ENCODE assay signal across 19 cellular contexts in genomic region chr1:167698313-167698712, GRCh38. TPM values are rescaled to one million over a fixed set of nuclear protein-coding genes. Genes with fewer than 3 reads are reported as not detected.
A peak's percentile ranks its signal among the peaks of the same experiment; 100 is the strongest.
DNase-seq lines count a peak whose midpoint lies in the region; ATAC-seq and TF ChIP-seq lines count a peak whose summit lies in the region.
"Had no signal": no experiment of that assay in that cellular context is flagged by ENCODE, and none has a peak within 500 bp of the region (broad histone marks: within the 10 kb centered on the region; RNA-seq: fewer than 3 reads in every experiment).

No MANE protein-coding gene starts in this region.

- H3K9me3 ChIP-seq in heart left ventricle (no peaks in the 10 kb centered on the region), spleen (no peaks in the 10 kb centered on the region)
- H3K9me3 ChIP-seq: BLaER1, esophagus muscularis mucosa, gastroesophageal sphincter, suprapubic skin had no signal

- no peaks in the 10 kb centered on the region for H3K27me3 ChIP-seq in heart left ventricle
- no peaks in the 10 kb centered on the region for H3K27me3 ChIP-seq in spleen (replicated peaks in 1 of 7)
- H3K27me3 ChIP-seq: esophagus muscularis mucosa, gastroesophageal sphincter, suprapubic skin had no signal

- ATAC-seq in heart left ventricle = no peak
- ATAC-seq in left cardiac atrium = no peak
- no peak for ATAC-seq in T-cell (replicated peaks in 1 of 4)
- ATAC-seq in stimulated activated naive B cell treated with anti-CD40 and anti-IgM and Interleukin-4, amounts not matched to agents 10 μg/mL and 1 μg/mL and 100 μg/mL, for 72 hours (replicated peaks) = no peak
- no peak for ATAC-seq in activated CD8-positive, alpha-beta T cell treated with anti-CD3 and anti-CD28 coated beads, Interleukin-2, amount 10 ng/mL, durations not matched to agents 7 days and 5 days
- ATAC-seq: activated CD4-positive, alpha-beta T cell treated with anti-CD3 and anti-CD28 coated beads for 36 hours had no signal

- H3K27ac ChIP-seq in heart left ventricle (peak overlapping the region in 8 of 12 donors; percentile 58 to 87 (median 78)), spleen (peak overlapping the region in 1 of 8 donors; percentile 50)
- H3K27ac ChIP-seq: BLaER1, esophagus muscularis mucosa, gastroesophageal sphincter, suprapubic skin had no signal

- H3K36me3 Mint-ChIP-seq in T-cell (peaks cover 66% of the 10 kb centered on the region), immature natural killer cell (peaks cover 32 to 69% (median 51%) of the 10 kb centered on the region in 3 donors)
- H3K36me3 Mint-ChIP-seq in stimulated activated naive B cell treated with anti-CD40 and anti-IgM and Interleukin-4, amounts not matched to agents 10 μg/mL and 1 μg/mL and 100 μg/mL, for 72 hours = peaks cover 63 to 82% of the 10 kb centered on the region in 2 donors
- H3K36me3 Mint-ChIP-seq in activated CD8-positive, alpha-beta T cell treated with anti-CD3 and anti-CD28 coated beads, Interleukin-2, amount 10 ng/mL, durations not matched to agents 7 days and 5 days (ENCODE audit: low read depth) = peaks cover 79% of the 10 kb centered on the region
- H3K36me3 Mint-ChIP-seq: brain had no signal

- H3K4me1 ChIP-seq in heart left ventricle = peaks cover 6 to 43% (median 19%) of the 10 kb centered on the region in 12 donors
- H3K4me1 ChIP-seq in spleen = peaks cover 0 to 51% (median 2%) of the 10 kb centered on the region in 6 donors
- H3K4me1 ChIP-seq: BLaER1 had no signal

- H3K27me3 Mint-ChIP-seq in T-cell (no peaks in the 10 kb centered on the region), immature natural killer cell (ENCODE audit: low read depth in 3 of 3) (peaks cover under 1 to 7% (median 2%) of the 10 kb centered on the region in 3 donors)
- no peaks in the 10 kb centered on the region for H3K27me3 Mint-ChIP-seq in stimulated activated naive B cell treated with anti-CD40 and anti-IgM and Interleukin-4, amounts not matched to agents 10 μg/mL and 1 μg/mL and 100 μg/mL, for 72 hours
- H3K27me3 Mint-ChIP-seq in activated CD8-positive, alpha-beta T cell treated with anti-CD3 and anti-CD28 coated beads, Interleukin-2, amount 10 ng/mL, durations not matched to agents 7 days and 5 days (ENCODE audit: low read depth) = no peaks in the 10 kb centered on the region
- H3K27me3 Mint-ChIP-seq: activated CD4-positive, alpha-beta T cell treated with anti-CD3 and anti-CD28 coated beads for 36 hours had no signal

- H3K36me3 ChIP-seq in heart left ventricle (peaks cover 0 to 99% (median 74%) of the 10 kb centered on the region in 9 donors), spleen (peaks cover 0 to 100% (median 92%) of the 10 kb centered on the region in 6 donors)

- TF ChIP-seq CTCF in heart left ventricle (IDR thresholded peaks at IDR 0.05) (no peak), GM13977 (IDR thresholded peaks at IDR 0.05; ENCODE audit: extremely low read depth, insufficient read depth, missing control alignments) (no peak), spleen (IDR thresholded peaks at IDR 0.05 in 8 of 11, conservative IDR thresholded peaks at IDR 0.05 in 3 of 11) (no peak)

- H3K4me3 Mint-ChIP-seq in T-cell (no peak overlapping the region), immature natural killer cell (no peak overlapping the region)
- H3K4me3 Mint-ChIP-seq in stimulated activated naive B cell treated with anti-CD40 and anti-IgM and Interleukin-4, amounts not matched to agents 10 μg/mL and 1 μg/mL and 100 μg/mL, for 72 hours = no peak overlapping the region
- H3K4me3 Mint-ChIP-seq in activated CD8-positive, alpha-beta T cell treated with anti-CD3 and anti-CD28 coated beads, Interleukin-2, amount 10 ng/mL, durations not matched to agents 7 days and 5 days = no peak overlapping the region
- H3K4me3 Mint-ChIP-seq: activated CD4-positive, alpha-beta T cell treated with anti-CD3 and anti-CD28 coated beads for 36 hours had no signal

- 79 to 84% (median 83%) methylated on average over 4 of the region's 4 CpGs for WGBS in heart left ventricle, 4 donors
- 89 to 97% (median 91%) methylated on average over 4 of the region's 4 CpGs for WGBS in spleen, 5 donors

- POLR2A ChIA-PET in T-cell (lab: Charles Lee) = interaction anchor here (0.6 to 0.7 kb wide), 4 partner anchors 49 to 525 kb away, joined by 3 to 8 read pairs (median 6); no protein-coding TSS in a partner anchor
- POLR2A ChIA-PET in activated CD8-positive, alpha-beta T cell treated with anti-CD3 and anti-CD28 coated beads, Interleukin-2, amount 10 ng/mL, durations not matched to agents 7 days and 5 days (lab: Charles Lee) = interaction anchor here (0.7 kb wide), 1 partner anchor 53 kb away, joined by 3 read pairs; no protein-coding TSS in a partner anchor

- DNase-seq in heart left ventricle (no peak), left cardiac atrium (no peak), T-cell (no peak), immature natural killer cell (no peak), GM13977 (ENCODE audit: low spot score) (no peak), spleen (no peak)
- DNase-seq in stimulated activated naive B cell treated with anti-CD40 and anti-IgM and Interleukin-4, amounts not matched to agents 10 μg/mL and 1 μg/mL and 100 μg/mL, for 72 hours = no peak
- DNase-seq in activated CD8-positive, alpha-beta T cell treated with anti-CD3 and anti-CD28 coated beads, Interleukin-2, amount 10 ng/mL, durations not matched to agents 7 days and 5 days = no peak
- DNase-seq: activated CD4-positive, alpha-beta T cell treated with anti-CD3 and anti-CD28 coated beads for 36 hours; effector memory CD4-positive, alpha-beta T cell; H7; KG1; kidney glomerular epithelial cell had no signal

- H3K4me1 Mint-ChIP-seq in T-cell = peaks cover 8 to 22% (median 9%) of the 10 kb centered on the region in 3 donors
- peaks cover 9 to 31% of the 10 kb centered on the region in 2 donors for H3K4me1 Mint-ChIP-seq in immature natural killer cell
- peaks cover 38 to 48% of the 10 kb centered on the region in 2 donors for H3K4me1 Mint-ChIP-seq in stimulated activated naive B cell treated with anti-CD40 and anti-IgM and Interleukin-4, amounts not matched to agents 10 μg/mL and 1 μg/mL and 100 μg/mL, for 72 hours
- peaks cover 4% of the 10 kb centered on the region for H3K4me1 Mint-ChIP-seq in activated CD8-positive, alpha-beta T cell treated with anti-CD3 and anti-CD28 coated beads, Interleukin-2, amount 10 ng/mL, durations not matched to agents 7 days and 5 days (ENCODE audit: low read depth)
- H3K4me1 Mint-ChIP-seq: activated CD4-positive, alpha-beta T cell treated with anti-CD3 and anti-CD28 coated beads for 36 hours had no signal

- H3K27ac Mint-ChIP-seq in T-cell (peak overlapping the region; percentile 55 to 61), immature natural killer cell (peak overlapping the region in 4 of 6 donors; percentile 6 to 64 (median 60))
- H3K27ac Mint-ChIP-seq in stimulated activated naive B cell treated with anti-CD40 and anti-IgM and Interleukin-4, amounts not matched to agents 10 μg/mL and 1 μg/mL and 100 μg/mL, for 72 hours = peak overlapping the region; percentile 63
- H3K27ac Mint-ChIP-seq in activated CD8-positive, alpha-beta T cell treated with anti-CD3 and anti-CD28 coated beads, Interleukin-2, amount 10 ng/mL, durations not matched to agents 7 days and 5 days = no peak overlapping the region

- TF ChIP-seq POLR2A in heart left ventricle (IDR thresholded peaks at IDR 0.05) (no peak), spleen (IDR thresholded peaks at IDR 0.05) (no peak)

- CTCF ChIA-PET in T-cell (lab: Charles Lee) = interaction anchor here in 1 of 2 donors (0.7 kb wide), 1 partner anchor 9 kb away, joined by 3 read pairs; no protein-coding TSS in a partner anchor
- CTCF ChIA-PET in activated CD8-positive, alpha-beta T cell treated with anti-CD3 and anti-CD28 coated beads, Interleukin-2, amount 10 ng/mL, durations not matched to agents 7 days and 5 days (lab: Charles Lee) = interaction anchor here (0.8 to 1.2 kb wide), 2 partner anchors 10 to 217 kb away, joined by 3 to 4 read pairs; no protein-coding TSS in a partner anchor

- in situ Hi-C loops in GM13977 (cut with MboI; ENCODE audit: low pct_unique_long_range_greater_than_20kb, low sequenced_read_pairs, unreplicated experiment) = no loop called here

- H3K9me3 Mint-ChIP-seq in T-cell (no peaks in the 10 kb centered on the region), immature natural killer cell (no peaks in the 10 kb centered on the region)
- no peaks in the 10 kb centered on the region for H3K9me3 Mint-ChIP-seq in stimulated activated naive B cell treated with anti-CD40 and anti-IgM and Interleukin-4, amounts not matched to agents 10 μg/mL and 1 μg/mL and 100 μg/mL, for 72 hours
- H3K9me3 Mint-ChIP-seq in activated CD8-positive, alpha-beta T cell treated with anti-CD3 and anti-CD28 coated beads, Interleukin-2, amount 10 ng/mL, durations not matched to agents 7 days and 5 days (ENCODE audit: insufficient read depth) = no peaks in the 10 kb centered on the region
- H3K9me3 Mint-ChIP-seq: brain had no signal

- intact Hi-C loops in heart left ventricle (cut with DNase I) = no loop called here
- intact Hi-C loops in left cardiac atrium (cut with DNase I) = no loop called here
- intact Hi-C loops in spleen (cut with DNase I; ENCODE audit: low total_unique reads) = no loop called here

- H3K4me3 ChIP-seq in heart left ventricle (no peak overlapping the region), spleen (no peak overlapping the region)
- H3K4me3 ChIP-seq: BLaER1, esophagus muscularis mucosa, gastroesophageal sphincter, smooth muscle cell, suprapubic skin had no signal

RNA-seq across cellular contexts. Expression of gene MPZL1, which starts 23.5 kb away (rescaled TPM):
- total RNA-seq in heart left ventricle = 10 to 100 TPM; 21.2 to 56.3 (median 29.7) TPM
- 10 to 100 TPM in 1 of 2 donors, 1 to 10 TPM in 1; 7.0 to 29.4 TPM for polyA plus RNA-seq in heart left ventricle
- 10 to 100 TPM; 66.7 to 69.7 TPM for total RNA-seq in left cardiac atrium
- 1 to 10 TPM; 5.1 to 9.9 (median 8.5) TPM for total RNA-seq in T-cell
- polyA plus RNA-seq in immature natural killer cell = 10 to 100 TPM in 2 of 3 donors, 1 to 10 TPM in 1; 6.8 to 14.3 (median 12.1) TPM
- total RNA-seq in activated CD8-positive, alpha-beta T cell treated with anti-CD3 and anti-CD28 coated beads, Interleukin-2, amount 10 ng/mL, durations not matched to agents 7 days and 5 days = 10 to 100 TPM; 12.5 to 13.6 TPM
- 10 to 100 TPM; 43.0 to 65.8 (median 59.8) TPM for total RNA-seq in spleen
- 10 to 100 TPM; 12.0 to 20.4 (median 17.5) TPM for polyA plus RNA-seq in spleen
